Comparison of ENCODE assay signal across 8 cellular contexts in genomic region chr1:215083408-215083961, GRCh38. TPM values are rescaled to one million over a fixed set of nuclear protein-coding genes. Genes with fewer than 3 reads are reported as not detected.
A peak's percentile ranks its signal among the peaks of the same experiment; 100 is the strongest.
DNase-seq lines count a peak whose midpoint lies in the region; ATAC-seq and TF ChIP-seq lines count a peak whose summit lies in the region.
"Had no signal": no experiment of that assay in that cellular context is flagged by ENCODE, and none has a peak within 500 bp of the region (broad histone marks: within the 10 kb centered on the region; RNA-seq: fewer than 3 reads in every experiment).

No MANE protein-coding gene starts in this region.

- H2AFZ ChIP-seq in SK-N-SH (ENCODE audit: low read depth) (peak overlapping the region; percentile 90), hepatocyte (peak overlapping the region; percentile 57), smooth muscle cell (ENCODE audit: low read depth) (peak overlapping the region; percentile 37)

- no peaks in the 10 kb centered on the region for H3K9me3 Mint-ChIP-seq in HFFc6

- no peak overlapping the region for H3K27ac ChIP-seq in SK-N-SH (ENCODE audit: low read depth in 2 of 2, low read length in 1 of 2)
- no peak overlapping the region for H3K27ac ChIP-seq in hepatocyte
- no peak overlapping the region for H3K27ac ChIP-seq in smooth muscle cell (ENCODE audit: low read depth)
- H3K27ac ChIP-seq: VCaP had no signal

- 3% methylated on average over 18 of the region's 22 CpGs for WGBS in SK-N-SH (ENCODE audit: low lambda C conversion rate)
- 5% methylated on average over 22 of the region's 22 CpGs for WGBS in hepatocyte (ENCODE audit: low lambda C conversion rate, missing lambda C conversion rate)
- 5% methylated on average over 22 of the region's 22 CpGs for WGBS in smooth muscle cell (ENCODE audit: low lambda C conversion rate)

- H3K4me1 ChIP-seq in SK-N-SH (ENCODE audit: control insufficient read depth in 1 of 2, insufficient read depth in 2 of 2, low read depth in 1 of 2, low read length in 1 of 2) (no peaks in the 10 kb centered on the region; a peak in 1 of 4 replicates), hepatocyte (ENCODE audit: insufficient read depth) (no peaks in the 10 kb centered on the region), smooth muscle cell (ENCODE audit: low read depth) (no peaks in the 10 kb centered on the region)

- H3K4me3 ChIP-seq in SK-N-SH (ENCODE audit: low read depth in 2 of 2, low read length in 1 of 2) (peak overlapping the region; percentile 54 to 74), hepatocyte (peak overlapping the region; percentile 38), smooth muscle cell (peak overlapping the region; percentile 54)

- TF ChIP-seq EP300 in SK-N-SH (IDR thresholded peaks at IDR 0.05; ENCODE audit: borderline replicate concordance in 1 of 2, low read depth in 1 of 2, low read length in 1 of 2), result no peak

- H3K27me3 ChIP-seq in SK-N-SH (ENCODE audit: insufficient read depth) (peaks cover 5% of the 10 kb centered on the region; the same call in 1 of the 2 replicates), hepatocyte (peaks cover 85% of the 10 kb centered on the region), smooth muscle cell (ENCODE audit: low read depth) (peaks cover 98% of the 10 kb centered on the region)

- no peak for TF ChIP-seq RAD21 in SK-N-SH (IDR thresholded peaks at IDR 0.05; ENCODE audit: low read length)

- H3K9ac ChIP-seq in SK-N-SH (peak overlapping the region; percentile 33; the same call in 1 of the 2 replicates), smooth muscle cell (ENCODE audit: low read depth) (no peak overlapping the region)

- DNase-seq in HFFc6 (peak; percentile 43), SK-N-SH (peak; percentile 17), hepatocyte (ENCODE audit: low spot score) (peak; percentile 15), smooth muscle cell (lab: John Stamatoyannopoulos, UW; ENCODE audit: unreplicated experiment) (no peak), GM10248 (ENCODE audit: extremely low spot score) (no peak), ureter (ENCODE audit: low spot score) (no peak)

- H3K4me1 Mint-ChIP-seq in HFFc6 (ENCODE audit: low read depth), result peaks cover 90% of the 10 kb centered on the region

- POLR2A ChIA-PET in SK-N-SH (lab: Yijun Ruan, JAX) (no interaction called here), GM10248 (lab: Yijun Ruan, JAX) (no interaction called here)

- CTCF ChIA-PET in SK-N-SH (lab: Yijun Ruan, JAX) (no interaction called here), GM10248 (lab: Yijun Ruan, JAX) (interaction anchor here (1.0 to 1.9 kb wide), 5 partner anchors 8 to 28 kb away, joined by 3 to 5 read pairs (median 3); no protein-coding TSS in a partner anchor)

- TF ChIP-seq CTCF in HFFc6 (IDR thresholded peaks at IDR 0.05) (no peak), SK-N-SH (IDR thresholded peaks at IDR 0.05) (no peak), hepatocyte (IDR thresholded peaks at IDR 0.05; ENCODE audit: poor library complexity) (no peak), smooth muscle cell (IDR thresholded peaks at IDR 0.05; ENCODE audit: borderline replicate concordance, insufficient read depth, poor library complexity, severe bottlenecking) (no peak), GM10248 (IDR thresholded peaks at IDR 0.05; ENCODE audit: control extremely low read depth, extremely low read depth, low read depth, missing control alignments) (no peak)

- peak overlapping the region; percentile 87 for H3K4me3 Mint-ChIP-seq in HFFc6

- H4K20me1 ChIP-seq in SK-N-SH (ENCODE audit: insufficient read depth) (no peaks in the 10 kb centered on the region), hepatocyte (ENCODE audit: insufficient read depth, poor library complexity, severe bottlenecking) (no peaks in the 10 kb centered on the region), smooth muscle cell (ENCODE audit: low read depth) (no peaks in the 10 kb centered on the region)

- no peak for ATAC-seq in HG03378 (IDR thresholded peaks at IDR 0.05; ENCODE audit: unreplicated experiment)

- H3K79me2 ChIP-seq in SK-N-SH (ENCODE audit: insufficient read depth) (no peaks in the 10 kb centered on the region), hepatocyte (no peaks in the 10 kb centered on the region), smooth muscle cell (ENCODE audit: low read depth) (no peaks in the 10 kb centered on the region)

- H3K4me2 ChIP-seq in SK-N-SH, result peak overlapping the region; percentile 97
- peak overlapping the region; percentile 98 for H3K4me2 ChIP-seq in hepatocyte
- H3K4me2 ChIP-seq in smooth muscle cell, result peak overlapping the region; percentile 91

- H3K27me3 Mint-ChIP-seq in HFFc6 (ENCODE audit: insufficient read depth), result peaks cover 3% of the 10 kb centered on the region

- no peaks in the 10 kb centered on the region for H3K9me3 ChIP-seq in SK-N-SH
- no peaks in the 10 kb centered on the region for H3K9me3 ChIP-seq in hepatocyte (ENCODE audit: low read depth)
- no peaks in the 10 kb centered on the region for H3K9me3 ChIP-seq in smooth muscle cell (replicated peaks; ENCODE audit: low read depth)

- H3K9me2 ChIP-seq in SK-N-SH (no peaks in the 10 kb centered on the region), hepatocyte (replicated peaks; ENCODE audit: insufficient read depth) (no peaks in the 10 kb centered on the region)

- no peaks in the 10 kb centered on the region for H3F3A ChIP-seq in SK-N-SH (replicated peaks; ENCODE audit: insufficient read depth)
- no peaks in the 10 kb centered on the region for H3F3A ChIP-seq in smooth muscle cell (ENCODE audit: low read depth)

- H3K27ac Mint-ChIP-seq in HFFc6, result peak overlapping the region; percentile 62

- H3K36me3 Mint-ChIP-seq in HFFc6 (ENCODE audit: low read depth), result peaks cover 31% of the 10 kb centered on the region

- H3K36me3 ChIP-seq in SK-N-SH (replicated peaks in 1 of 2; ENCODE audit: control insufficient read depth in 1 of 2, insufficient read depth in 2 of 2, low read length in 1 of 2), result no peaks in the 10 kb centered on the region
- no peaks in the 10 kb centered on the region for H3K36me3 ChIP-seq in hepatocyte (replicated peaks; ENCODE audit: insufficient read depth, low read depth)
- no peaks in the 10 kb centered on the region for H3K36me3 ChIP-seq in smooth muscle cell (ENCODE audit: low read depth)

TF ChIP-seq in SK-N-SH, 30 proteins besides CTCF, POLR2A, EP300 and RAD21:
- TF ChIP-seq REST (IDR thresholded peaks at IDR 0.05; ENCODE audit: low read depth, low read length) (peak; percentile 87), ELF1 (IDR thresholded peaks at IDR 0.05) (no peak)

RNA-seq across cellular contexts. Expression of gene KCNK2, which starts 0.9 kb away (rescaled TPM):
- total RNA-seq in HFFc6 (2021; fragmentation: NEBNext Ultra II Directional; extraction: Animal tissue kit (Norgen Biotek cat#: 25700)), result 10 to 100 TPM; 50.1 to 93.1 (median 85.0) TPM
- polyA plus RNA-seq in SK-N-SH (2012; rRNA removed) (12.2 and 16.2 TPM in 2 replicates), hepatocyte (1.8 and 2.2 TPM in 2 replicates), smooth muscle cell (not detected in 2 replicates)
- 18.1 and 18.3 TPM in 2 replicates for polyA plus RNA-seq in SK-N-SH (2012; cell fraction: cytosol; rRNA removed)
- polyA plus RNA-seq in SK-N-SH (2012; cell fraction: nucleus; rRNA removed), result 5.1 and 9.6 TPM in 2 replicates
- total RNA-seq in hepatocyte (4.1 and 4.7 TPM in 2 replicates), smooth muscle cell (not detected in 2 replicates), ureter (7.2 TPM)

Comparison
In these comparisons a context has a peak if more than half of its experiments do, and no peak if none do; other contexts are left out.
1. DNase-seq: peak in HFFc6 (single experiment), SK-N-SH (single experiment) and hepatocyte (single experiment); none in smooth muscle cell (single experiment), GM10248 (single experiment) and ureter (single experiment).
2. H2AFZ ChIP-seq: peak in every context shown above with its lines; median percentile 90 in SK-N-SH; 57 in hepatocyte; 37 in smooth muscle cell.
3. Peak in every context shown above with its lines, with median percentiles within 50 percentile points of each other: H3K4me2 ChIP-seq and H3K4me3 ChIP-seq.